26 cellular contexts compared by ENCODE assay signal in the genomic region with DNA sequence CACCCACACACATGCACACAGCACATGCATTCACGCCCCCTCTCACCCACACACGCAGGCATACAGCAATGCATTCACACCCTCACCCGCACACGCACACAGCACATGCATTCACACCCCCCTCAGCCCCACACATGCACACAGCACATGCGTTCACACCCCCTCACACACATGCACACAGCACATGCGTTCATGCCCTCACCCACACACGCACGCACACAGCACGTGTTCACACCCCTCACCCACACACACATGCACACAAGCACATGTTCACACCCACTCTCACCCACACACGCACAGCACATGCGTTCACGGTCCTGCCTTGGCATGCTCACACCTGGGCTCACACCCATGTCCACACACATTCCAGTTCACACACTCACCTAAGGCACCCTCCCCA.
DNase-seq lines count a peak whose midpoint lies in the region; ATAC-seq, FAIRE-seq and TF ChIP-seq lines count a peak whose summit lies in the region.
"Had no signal": no experiment of that assay in that cellular context is flagged by ENCODE, and none has a peak within 500 bp of the region (broad histone marks: within the 10 kb centered on the region; RNA-seq: fewer than 3 reads in every experiment).

No MANE protein-coding gene starts in this region.

- DNase-seq in bronchial epithelial cell (ENCODE audit: low read depth) (no peak), glutamatergic neuron (no peak), neural progenitor cell (ENCODE audit: low spot score) (no peak), left colon (no peak), D721Med (ENCODE audit: insufficient read length, low spot score) (no peak), suprapubic skin (ENCODE audit: low spot score in 2 of 2) (no peak)
- DNase-seq: 8988T; ACHN; AML-193; BE2C; CD4-positive, alpha-beta T cell; CD8-positive, alpha-beta memory T cell; DMS53; DMS79 treated with DMSO at 0.1 percent for 48 hours; GF-D8; GM23248; H9; HFFc6 had no signal

- H3K27ac Mint-ChIP-seq in glutamatergic neuron (ENCODE audit: unreplicated experiment) (peak overlapping the region; percentile 33), neural progenitor cell (peak overlapping the region; percentile 62)
- H3K27ac Mint-ChIP-seq: CD14-positive monocyte; CD4-positive, alpha-beta T cell; H9; HFFc6 had no signal

- TF ChIP-seq POLR2A in suprapubic skin (IDR thresholded peaks at IDR 0.05): no peak

- H3K27me3 ChIP-seq in bronchial epithelial cell (ENCODE audit: control insufficient read depth, insufficient read depth, low read length): peaks cover 2% of the 10 kb centered on the region
- no peaks in the 10 kb centered on the region for H3K27me3 ChIP-seq in neural progenitor cell
- peaks cover 95% of the 10 kb centered on the region for H3K27me3 ChIP-seq in suprapubic skin

- H3K4me3 Mint-ChIP-seq in glutamatergic neuron (ENCODE audit: unreplicated experiment) (no peak overlapping the region), neural progenitor cell (no peak overlapping the region)
- H3K4me3 Mint-ChIP-seq: CD14-positive monocyte; CD4-positive, alpha-beta T cell; CD8-positive, alpha-beta memory T cell; H9; HFFc6 had no signal

- no peak overlapping the region for H3K9ac ChIP-seq in neural progenitor cell
- H3K9ac ChIP-seq: BLaER1 treated with 17β-estradiol and CSF1 and Interleukin-3, amounts not matched to agents 10 nM and 100 nM; GM23248 had no signal

- TF ChIP-seq EP300 in suprapubic skin (IDR thresholded peaks at IDR 0.05): no peak

- H3K9me3 ChIP-seq in HEK293 (ENCODE audit: control insufficient read depth, insufficient read depth, low read depth, low read length): no peaks in the 10 kb centered on the region
- H3K9me3 ChIP-seq in neural progenitor cell (ENCODE audit: low read depth): no peaks in the 10 kb centered on the region
- no peaks in the 10 kb centered on the region for H3K9me3 ChIP-seq in suprapubic skin
- H3K9me3 ChIP-seq: A549; BE2C; BLaER1 treated with 17β-estradiol and CSF1 and Interleukin-3, amounts not matched to agents 10 nM and 100 nM had no signal

- H3K4me1 ChIP-seq in HEK293 (ENCODE audit: control insufficient read depth, insufficient read depth, low read length): 0 out of 2 replicates have a peak, but pooled peaks cover 2% of the 10 kb centered on the region
- H3K4me1 ChIP-seq in neural progenitor cell: peaks cover 16% of the 10 kb centered on the region
- H3K4me1 ChIP-seq in suprapubic skin: peaks cover 12% of the 10 kb centered on the region
- H3K4me1 ChIP-seq: A549, BE2C had no signal

- H3K36me3 ChIP-seq in HEK293 (ENCODE audit: control insufficient read depth in 2 of 2, insufficient read depth in 1 of 2, low read length in 2 of 2) (no peaks in the 10 kb centered on the region), bronchial epithelial cell (ENCODE audit: control insufficient read depth, insufficient read depth, low read length) (no peaks in the 10 kb centered on the region), neural progenitor cell (no peaks in the 10 kb centered on the region), suprapubic skin (no peaks in the 10 kb centered on the region)
- H3K36me3 ChIP-seq: BE2C; BLaER1 treated with 17β-estradiol and CSF1 and Interleukin-3, amounts not matched to agents 10 nM and 100 nM had no signal

- TF ChIP-seq CTCF in HEK293 (tag by site-specific recombination; IDR thresholded peaks at IDR 0.05): no peak
- TF ChIP-seq CTCF in bronchial epithelial cell (IDR thresholded peaks at IDR 0.05; ENCODE audit: insufficient read depth, low read length, severe bottlenecking): no peak
- TF ChIP-seq CTCF in glutamatergic neuron (IDR thresholded peaks at IDR 0.05; ENCODE audit: partially characterized antibody, unreplicated experiment): no peak
- TF ChIP-seq CTCF in neural progenitor cell (IDR thresholded peaks at IDR 0.05): no peak
- TF ChIP-seq CTCF in D721Med (IDR thresholded peaks at IDR 0.05; ENCODE audit: insufficient read depth, missing control alignments): no peak
- no peak for TF ChIP-seq CTCF in suprapubic skin (IDR thresholded peaks at IDR 0.05)

- H3K27ac ChIP-seq in HEK293 (ENCODE audit: extremely low read depth, low read depth, low read length): no peak overlapping the region
- no peak overlapping the region for H3K27ac ChIP-seq in neural progenitor cell
- H3K27ac ChIP-seq in suprapubic skin: no peak overlapping the region
- H3K27ac ChIP-seq: A549; BLaER1 treated with 17β-estradiol and CSF1 and Interleukin-3, amounts not matched to agents 10 nM and 100 nM; GM23248 had no signal

- H3K4me2 ChIP-seq in neural progenitor cell: no peak overlapping the region
- H3K4me2 ChIP-seq: A549 had no signal

- no peak overlapping the region for H2AFZ ChIP-seq in neural progenitor cell (replicated peaks)
- H2AFZ ChIP-seq: GM23248 had no signal

- ATAC-seq in HG03196 (IDR thresholded peaks at IDR 0.05; ENCODE audit: unreplicated experiment): no peak
- ATAC-seq in left colon: no peak
- ATAC-seq: A549, HCT116 had no signal

- CTCF ChIA-PET in HEK293 (lab: Yijun Ruan, JAX): no interaction called here

- H3F3A ChIP-seq in neural progenitor cell (ENCODE audit: low read depth): no peaks in the 10 kb centered on the region

- whole genome bisulfite sequencing in suprapubic skin: 92% methylated on average over 12 of the region's 12 CpGs

- H3K4me3 ChIP-seq in HEK293 (ENCODE audit: low read depth, low read length) (no peak overlapping the region), bronchial epithelial cell (ENCODE audit: low read depth, low read length) (no peak overlapping the region), neural progenitor cell (no peak overlapping the region), suprapubic skin (no peak overlapping the region)
- H3K4me3 ChIP-seq: A549; BLaER1 treated with 17β-estradiol and CSF1 and Interleukin-3, amounts not matched to agents 10 nM and 100 nM; GM23248 had no signal

- no peaks in the 10 kb centered on the region for H4K20me1 ChIP-seq in neural progenitor cell (ENCODE audit: low read depth)

- H3K36me3 Mint-ChIP-seq in glutamatergic neuron (ENCODE audit: unreplicated experiment): peaks cover 4% of the 10 kb centered on the region
- H3K36me3 Mint-ChIP-seq in neural progenitor cell: no peaks in the 10 kb centered on the region
- H3K36me3 Mint-ChIP-seq: CD14-positive monocyte; CD8-positive, alpha-beta memory T cell had no signal

- peaks cover 33% of the 10 kb centered on the region for H3K27me3 Mint-ChIP-seq in glutamatergic neuron (ENCODE audit: unreplicated experiment)
- peaks cover 16% of the 10 kb centered on the region for H3K27me3 Mint-ChIP-seq in neural progenitor cell (ENCODE audit: insufficient read depth, low read depth)

- H3K79me2 ChIP-seq in neural progenitor cell (ENCODE audit: low read depth): no peaks in the 10 kb centered on the region

- POLR2A ChIA-PET in HEK293 (lab: Yijun Ruan, JAX): no interaction called here

- H3K9me3 Mint-ChIP-seq in glutamatergic neuron (ENCODE audit: unreplicated experiment): peaks cover 26% of the 10 kb centered on the region
- no peaks in the 10 kb centered on the region for H3K9me3 Mint-ChIP-seq in neural progenitor cell
- H3K9me3 Mint-ChIP-seq: CD4-positive, alpha-beta T cell; CD8-positive, alpha-beta memory T cell; HFFc6 had no signal

- H3K4me1 Mint-ChIP-seq in glutamatergic neuron (ENCODE audit: low read depth, unreplicated experiment) (no peaks in the 10 kb centered on the region), neural progenitor cell (peaks cover 30% of the 10 kb centered on the region)
- H3K4me1 Mint-ChIP-seq: CD14-positive monocyte; CD8-positive, alpha-beta memory T cell had no signal

- intact Hi-C loops in left colon (cut with DNase I, micrococcal nuclease): no loop called here

- FAIRE-seq in bronchial epithelial cell (lab: Jason Lieb, UNC) (peak; percentile 93), D721Med (lab: Jason Lieb, UNC) (no peak)
- FAIRE-seq: A549, GM12891, GM18507 had no signal

TF ChIP-seq in HEK293, 187 proteins besides CTCF, POLR2A, EP300 and RAD21:
- TF ChIP-seq KLF9 (tag by site-specific recombination; IDR thresholded peaks at IDR 0.05; ENCODE audit: low read depth): peak; percentile 43; the same call in 1 of the 2 replicates
- peak; percentile 87 for TF ChIP-seq ZFHX2 (tag by site-specific recombination; conservative IDR thresholded peaks at IDR 0.05)
- peak; percentile 77 for TF ChIP-seq EGR2 (tag by site-specific recombination; IDR thresholded peaks at IDR 0.05; ENCODE audit: low read depth)
- TF ChIP-seq ZNF514 (tag by site-specific recombination; IDR thresholded peaks at IDR 0.05): no peak
- no peak for TF ChIP-seq GLI4 (tag by site-specific recombination; IDR thresholded peaks at IDR 0.05)
- TF ChIP-seq ZNF843 (tag by site-specific recombination; IDR thresholded peaks at IDR 0.05): no peak
- TF ChIP-seq, protein P1, sequence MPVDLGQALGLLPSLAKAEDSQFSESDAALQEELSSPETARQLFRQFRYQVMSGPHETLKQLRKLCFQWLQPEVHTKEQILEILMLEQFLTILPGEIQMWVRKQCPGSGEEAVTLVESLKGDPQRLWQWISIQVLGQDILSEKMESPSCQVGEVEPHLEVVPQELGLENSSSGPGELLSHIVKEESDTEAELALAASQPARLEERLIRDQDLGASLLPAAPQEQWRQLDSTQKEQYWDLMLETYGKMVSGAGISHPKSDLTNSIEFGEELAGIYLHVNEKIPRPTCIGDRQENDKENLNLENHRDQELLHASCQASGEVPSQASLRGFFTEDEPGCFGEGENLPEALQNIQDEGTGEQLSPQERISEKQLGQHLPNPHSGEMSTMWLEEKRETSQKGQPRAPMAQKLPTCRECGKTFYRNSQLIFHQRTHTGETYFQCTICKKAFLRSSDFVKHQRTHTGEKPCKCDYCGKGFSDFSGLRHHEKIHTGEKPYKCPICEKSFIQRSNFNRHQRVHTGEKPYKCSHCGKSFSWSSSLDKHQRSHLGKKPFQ (tag by site-specific recombination; IDR thresholded peaks at IDR 0.05): peak; percentile 99
